Comparison of ENCODE assay signal across 1 cellular context in the genomic region with DNA sequence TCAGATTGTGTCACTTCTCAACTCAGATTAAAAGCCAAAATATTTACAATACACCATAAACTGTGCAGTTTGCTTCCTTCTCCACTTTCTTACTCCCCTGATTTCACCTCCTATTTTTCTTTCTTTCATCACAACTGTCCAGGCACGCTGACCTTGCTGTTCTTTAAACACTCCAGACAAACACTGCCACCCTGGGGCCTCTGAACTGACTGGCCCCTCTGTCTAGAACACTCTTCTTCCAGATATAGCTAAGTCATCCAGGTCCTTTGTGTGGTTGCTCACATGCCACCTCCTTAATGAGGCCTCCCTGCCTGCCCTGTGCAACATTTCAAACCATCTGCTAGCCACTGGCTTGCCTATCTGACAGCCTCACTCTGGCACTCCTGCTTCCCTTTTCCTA.
TF ChIP-seq lines count a peak whose summit lies in the region.

No MANE protein-coding gene starts in this region.

TF ChIP-seq in HepG2, 621 proteins besides CTCF, POLR2A, EP300 and RAD21 (continued from another document and continues in another):
- TF ChIP-seq, protein P1, sequence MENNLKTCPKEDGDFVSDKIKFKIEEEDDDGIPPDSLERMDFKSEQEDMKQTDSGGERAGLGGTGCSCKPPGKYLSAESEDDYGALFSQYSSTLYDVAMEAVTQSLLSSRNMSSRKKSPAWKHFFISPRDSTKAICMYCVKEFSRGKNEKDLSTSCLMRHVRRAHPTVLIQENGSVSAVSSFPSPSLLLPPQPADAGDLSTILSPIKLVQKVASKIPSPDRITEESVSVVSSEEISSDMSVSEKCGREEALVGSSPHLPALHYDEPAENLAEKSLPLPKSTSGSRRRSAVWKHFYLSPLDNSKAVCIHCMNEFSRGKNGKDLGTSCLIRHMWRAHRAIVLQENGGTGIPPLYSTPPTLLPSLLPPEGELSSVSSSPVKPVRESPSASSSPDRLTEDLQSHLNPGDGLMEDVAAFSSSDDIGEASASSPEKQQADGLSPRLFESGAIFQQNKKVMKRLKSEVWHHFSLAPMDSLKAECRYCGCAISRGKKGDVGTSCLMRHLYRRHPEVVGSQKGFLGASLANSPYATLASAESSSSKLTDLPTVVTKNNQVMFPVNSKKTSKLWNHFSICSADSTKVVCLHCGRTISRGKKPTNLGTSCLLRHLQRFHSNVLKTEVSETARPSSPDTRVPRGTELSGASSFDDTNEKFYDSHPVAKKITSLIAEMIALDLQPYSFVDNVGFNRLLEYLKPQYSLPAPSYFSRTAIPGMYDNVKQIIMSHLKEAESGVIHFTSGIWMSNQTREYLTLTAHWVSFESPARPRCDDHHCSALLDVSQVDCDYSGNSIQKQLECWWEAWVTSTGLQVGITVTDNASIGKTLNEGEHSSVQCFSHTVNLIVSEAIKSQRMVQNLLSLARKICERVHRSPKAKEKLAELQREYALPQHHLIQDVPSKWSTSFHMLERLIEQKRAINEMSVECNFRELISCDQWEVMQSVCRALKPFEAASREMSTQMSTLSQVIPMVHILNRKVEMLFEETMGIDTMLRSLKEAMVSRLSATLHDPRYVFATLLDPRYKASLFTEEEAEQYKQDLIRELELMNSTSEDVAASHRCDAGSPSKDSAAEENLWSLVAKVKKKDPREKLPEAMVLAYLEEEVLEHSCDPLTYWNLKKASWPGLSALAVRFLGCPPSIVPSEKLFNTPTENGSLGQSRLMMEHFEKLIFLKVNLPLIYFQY (CRISPR knock-in tag; IDR thresholded peaks at IDR 0.05; ENCODE audit: borderline replicate concordance): no peak
- TF ChIP-seq ZSCAN25 (CRISPR knock-in tag; IDR thresholded peaks at IDR 0.05) (no peak), SRSF1 (optimal IDR thresholded peaks at IDR 0.05; ENCODE audit: low read depth, low read length) (no peak), REPIN1 (CRISPR knock-in tag; IDR thresholded peaks at IDR 0.05; ENCODE audit: borderline replicate concordance, low read depth) (no peak), MAF1 (CRISPR knock-in tag; IDR thresholded peaks at IDR 0.05; ENCODE audit: borderline replicate concordance) (no peak), TCF12 (IDR thresholded peaks at IDR 0.05) (no peak), TCF12 (CRISPR knock-in tag; IDR thresholded peaks at IDR 0.05) (no peak), ZSCAN21 (CRISPR knock-in tag; IDR thresholded peaks at IDR 0.05; ENCODE audit: borderline replicate concordance) (no peak), TSC22D2 (CRISPR knock-in tag; IDR thresholded peaks at IDR 0.05; ENCODE audit: borderline replicate concordance) (no peak), ZNF160 (CRISPR knock-in tag; IDR thresholded peaks at IDR 0.05) (no peak), KDM5B (CRISPR knock-in tag; IDR thresholded peaks at IDR 0.05; ENCODE audit: borderline replicate concordance) (no peak), ZNF570 (CRISPR knock-in tag; IDR thresholded peaks at IDR 0.05; ENCODE audit: borderline replicate concordance) (no peak), ZFP41 (CRISPR knock-in tag; IDR thresholded peaks at IDR 0.05; ENCODE audit: borderline replicate concordance) (no peak), ATM (IDR thresholded peaks at IDR 0.05; ENCODE audit: borderline replicate concordance) (no peak), ZNF326 (CRISPR knock-in tag; IDR thresholded peaks at IDR 0.05; ENCODE audit: borderline replicate concordance) (no peak), SNAI1 (CRISPR knock-in tag; IDR thresholded peaks at IDR 0.05; ENCODE audit: borderline replicate concordance) (no peak), ESRRA (CRISPR knock-in tag; IDR thresholded peaks at IDR 0.05; ENCODE audit: low read depth) (no peak), ZNF432 (CRISPR knock-in tag; IDR thresholded peaks at IDR 0.05; ENCODE audit: borderline replicate concordance) (no peak), ZNF543 (CRISPR knock-in tag; IDR thresholded peaks at IDR 0.05) (no peak), TARDBP (CRISPR knock-in tag; IDR thresholded peaks at IDR 0.05) (peak; percentile 27; the same call in 1 of the 2 replicates), KLF16 (CRISPR knock-in tag; IDR thresholded peaks at IDR 0.05) (no peak), CENPT (CRISPR knock-in tag; IDR thresholded peaks at IDR 0.05; ENCODE audit: low read depth) (no peak), MEF2D (CRISPR knock-in tag; IDR thresholded peaks at IDR 0.05) (no peak), ZNF253 (CRISPR knock-in tag; IDR thresholded peaks at IDR 0.05; ENCODE audit: borderline replicate concordance) (no peak), BCL6 (CRISPR knock-in tag; IDR thresholded peaks at IDR 0.05) (peak; percentile 69), RFXANK (CRISPR knock-in tag; IDR thresholded peaks at IDR 0.05) (no peak), ZNF441 (CRISPR knock-in tag; IDR thresholded peaks at IDR 0.05; ENCODE audit: borderline replicate concordance) (no peak), HNRNPLL (IDR thresholded peaks at IDR 0.05; ENCODE audit: low read depth, low read length, poor library complexity, severe bottlenecking) (no peak), BRCA1 (CRISPR knock-in tag; IDR thresholded peaks at IDR 0.05) (no peak), MAZ (IDR thresholded peaks at IDR 0.05; ENCODE audit: borderline replicate concordance, low read depth, low read length) (no peak), MAZ (CRISPR knock-in tag; IDR thresholded peaks at IDR 0.05; ENCODE audit: low read depth) (no peak), GPN1 (CRISPR knock-in tag; IDR thresholded peaks at IDR 0.05; ENCODE audit: borderline replicate concordance) (no peak), YEATS2 (CRISPR knock-in tag; IDR thresholded peaks at IDR 0.05; ENCODE audit: borderline replicate concordance) (no peak), ZNF703 (CRISPR knock-in tag; IDR thresholded peaks at IDR 0.05; ENCODE audit: borderline replicate concordance) (no peak)
- TF ChIP-seq, protein P2, sequence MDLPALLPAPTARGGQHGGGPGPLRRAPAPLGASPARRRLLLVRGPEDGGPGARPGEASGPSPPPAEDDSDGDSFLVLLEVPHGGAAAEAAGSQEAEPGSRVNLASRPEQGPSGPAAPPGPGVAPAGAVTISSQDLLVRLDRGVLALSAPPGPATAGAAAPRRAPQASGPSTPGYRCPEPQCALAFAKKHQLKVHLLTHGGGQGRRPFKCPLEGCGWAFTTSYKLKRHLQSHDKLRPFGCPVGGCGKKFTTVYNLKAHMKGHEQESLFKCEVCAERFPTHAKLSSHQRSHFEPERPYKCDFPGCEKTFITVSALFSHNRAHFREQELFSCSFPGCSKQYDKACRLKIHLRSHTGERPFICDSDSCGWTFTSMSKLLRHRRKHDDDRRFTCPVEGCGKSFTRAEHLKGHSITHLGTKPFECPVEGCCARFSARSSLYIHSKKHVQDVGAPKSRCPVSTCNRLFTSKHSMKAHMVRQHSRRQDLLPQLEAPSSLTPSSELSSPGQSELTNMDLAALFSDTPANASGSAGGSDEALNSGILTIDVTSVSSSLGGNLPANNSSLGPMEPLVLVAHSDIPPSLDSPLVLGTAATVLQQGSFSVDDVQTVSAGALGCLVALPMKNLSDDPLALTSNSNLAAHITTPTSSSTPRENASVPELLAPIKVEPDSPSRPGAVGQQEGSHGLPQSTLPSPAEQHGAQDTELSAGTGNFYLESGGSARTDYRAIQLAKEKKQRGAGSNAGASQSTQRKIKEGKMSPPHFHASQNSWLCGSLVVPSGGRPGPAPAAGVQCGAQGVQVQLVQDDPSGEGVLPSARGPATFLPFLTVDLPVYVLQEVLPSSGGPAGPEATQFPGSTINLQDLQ (CRISPR knock-in tag; IDR thresholded peaks at IDR 0.05): no peak
- TF ChIP-seq, protein P3, sequence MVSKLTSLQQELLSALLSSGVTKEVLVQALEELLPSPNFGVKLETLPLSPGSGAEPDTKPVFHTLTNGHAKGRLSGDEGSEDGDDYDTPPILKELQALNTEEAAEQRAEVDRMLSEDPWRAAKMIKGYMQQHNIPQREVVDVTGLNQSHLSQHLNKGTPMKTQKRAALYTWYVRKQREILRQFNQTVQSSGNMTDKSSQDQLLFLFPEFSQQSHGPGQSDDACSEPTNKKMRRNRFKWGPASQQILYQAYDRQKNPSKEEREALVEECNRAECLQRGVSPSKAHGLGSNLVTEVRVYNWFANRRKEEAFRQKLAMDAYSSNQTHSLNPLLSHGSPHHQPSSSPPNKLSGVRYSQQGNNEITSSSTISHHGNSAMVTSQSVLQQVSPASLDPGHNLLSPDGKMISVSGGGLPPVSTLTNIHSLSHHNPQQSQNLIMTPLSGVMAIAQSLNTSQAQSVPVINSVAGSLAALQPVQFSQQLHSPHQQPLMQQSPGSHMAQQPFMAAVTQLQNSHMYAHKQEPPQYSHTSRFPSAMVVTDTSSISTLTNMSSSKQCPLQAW (CRISPR knock-in tag; IDR thresholded peaks at IDR 0.05): no peak
- TF ChIP-seq, protein P4, sequence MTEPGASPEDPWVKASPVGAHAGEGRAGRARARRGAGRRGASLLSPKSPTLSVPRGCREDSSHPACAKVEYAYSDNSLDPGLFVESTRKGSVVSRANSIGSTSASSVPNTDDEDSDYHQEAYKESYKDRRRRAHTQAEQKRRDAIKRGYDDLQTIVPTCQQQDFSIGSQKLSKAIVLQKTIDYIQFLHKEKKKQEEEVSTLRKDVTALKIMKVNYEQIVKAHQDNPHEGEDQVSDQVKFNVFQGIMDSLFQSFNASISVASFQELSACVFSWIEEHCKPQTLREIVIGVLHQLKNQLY (CRISPR knock-in tag; IDR thresholded peaks at IDR 0.05): no peak
- TF ChIP-seq, protein P5, sequence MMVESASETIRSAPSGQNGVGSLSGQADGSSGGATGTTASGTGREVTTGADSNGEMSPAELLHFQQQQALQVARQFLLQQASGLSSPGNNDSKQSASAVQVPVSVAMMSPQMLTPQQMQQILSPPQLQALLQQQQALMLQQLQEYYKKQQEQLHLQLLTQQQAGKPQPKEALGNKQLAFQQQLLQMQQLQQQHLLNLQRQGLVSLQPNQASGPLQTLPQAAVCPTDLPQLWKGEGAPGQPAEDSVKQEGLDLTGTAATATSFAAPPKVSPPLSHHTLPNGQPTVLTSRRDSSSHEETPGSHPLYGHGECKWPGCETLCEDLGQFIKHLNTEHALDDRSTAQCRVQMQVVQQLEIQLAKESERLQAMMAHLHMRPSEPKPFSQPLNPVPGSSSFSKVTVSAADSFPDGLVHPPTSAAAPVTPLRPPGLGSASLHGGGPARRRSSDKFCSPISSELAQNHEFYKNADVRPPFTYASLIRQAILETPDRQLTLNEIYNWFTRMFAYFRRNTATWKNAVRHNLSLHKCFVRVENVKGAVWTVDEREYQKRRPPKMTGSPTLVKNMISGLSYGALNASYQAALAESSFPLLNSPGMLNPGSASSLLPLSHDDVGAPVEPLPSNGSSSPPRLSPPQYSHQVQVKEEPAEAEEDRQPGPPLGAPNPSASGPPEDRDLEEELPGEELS (CRISPR knock-in tag; IDR thresholded peaks at IDR 0.05): peak; percentile 47; the same call in 1 of the 2 replicates
- TF ChIP-seq, protein P6, sequence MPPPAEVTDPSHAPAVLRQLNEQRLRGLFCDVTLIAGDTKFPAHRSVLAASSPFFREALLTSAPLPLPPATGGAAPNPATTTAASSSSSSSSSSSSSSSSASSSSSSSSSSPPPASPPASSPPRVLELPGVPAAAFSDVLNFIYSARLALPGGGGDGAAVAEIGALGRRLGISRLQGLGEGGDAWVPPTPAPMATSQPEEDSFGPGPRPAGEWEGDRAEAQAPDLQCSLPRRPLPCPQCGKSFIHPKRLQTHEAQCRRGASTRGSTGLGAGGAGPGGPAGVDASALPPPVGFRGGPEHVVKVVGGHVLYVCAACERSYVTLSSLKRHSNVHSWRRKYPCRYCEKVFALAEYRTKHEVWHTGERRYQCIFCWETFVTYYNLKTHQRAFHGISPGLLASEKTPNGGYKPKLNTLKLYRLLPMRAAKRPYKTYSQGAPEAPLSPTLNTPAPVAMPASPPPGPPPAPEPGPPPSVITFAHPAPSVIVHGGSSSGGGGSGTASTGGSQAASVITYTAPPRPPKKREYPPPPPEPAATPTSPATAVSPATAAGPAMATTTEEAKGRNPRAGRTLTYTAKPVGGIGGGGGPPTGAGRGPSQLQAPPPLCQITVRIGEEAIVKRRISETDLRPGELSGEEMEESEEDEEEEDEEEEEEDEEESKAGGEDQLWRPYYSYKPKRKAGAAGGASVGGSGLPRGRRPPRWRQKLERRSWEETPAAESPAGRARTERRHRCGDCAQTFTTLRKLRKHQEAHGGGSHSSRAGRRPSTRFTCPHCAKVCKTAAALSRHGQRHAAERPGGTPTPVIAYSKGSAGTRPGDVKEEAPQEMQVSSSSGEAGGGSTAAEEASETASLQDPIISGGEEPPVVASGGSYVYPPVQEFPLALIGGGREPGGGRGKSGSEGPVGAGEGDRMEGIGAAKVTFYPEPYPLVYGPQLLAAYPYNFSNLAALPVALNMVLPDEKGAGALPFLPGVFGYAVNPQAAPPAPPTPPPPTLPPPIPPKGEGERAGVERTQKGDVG (CRISPR knock-in tag; IDR thresholded peaks at IDR 0.05; ENCODE audit: borderline replicate concordance): no peak
- TF ChIP-seq, protein P7, sequence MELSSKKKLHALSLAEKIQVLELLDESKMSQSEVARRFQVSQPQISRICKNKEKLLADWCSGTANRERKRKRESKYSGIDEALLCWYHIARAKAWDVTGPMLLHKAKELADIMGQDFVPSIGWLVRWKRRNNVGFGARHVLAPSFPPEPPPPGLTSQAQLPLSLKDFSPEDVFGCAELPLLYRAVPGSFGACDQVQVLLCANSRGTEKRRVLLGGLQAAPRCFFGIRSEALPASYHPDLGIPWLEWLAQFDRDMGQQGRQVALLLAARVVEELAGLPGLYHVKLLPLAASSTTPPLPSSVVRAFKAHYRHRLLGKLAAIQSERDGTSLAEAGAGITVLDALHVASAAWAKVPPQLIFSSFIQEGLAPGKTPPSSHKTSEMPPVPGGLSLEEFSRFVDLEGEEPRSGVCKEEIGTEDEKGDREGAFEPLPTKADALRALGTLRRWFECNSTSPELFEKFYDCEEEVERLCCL (CRISPR knock-in tag; IDR thresholded peaks at IDR 0.05; ENCODE audit: borderline replicate concordance): no peak
- TF ChIP-seq, protein P8, sequence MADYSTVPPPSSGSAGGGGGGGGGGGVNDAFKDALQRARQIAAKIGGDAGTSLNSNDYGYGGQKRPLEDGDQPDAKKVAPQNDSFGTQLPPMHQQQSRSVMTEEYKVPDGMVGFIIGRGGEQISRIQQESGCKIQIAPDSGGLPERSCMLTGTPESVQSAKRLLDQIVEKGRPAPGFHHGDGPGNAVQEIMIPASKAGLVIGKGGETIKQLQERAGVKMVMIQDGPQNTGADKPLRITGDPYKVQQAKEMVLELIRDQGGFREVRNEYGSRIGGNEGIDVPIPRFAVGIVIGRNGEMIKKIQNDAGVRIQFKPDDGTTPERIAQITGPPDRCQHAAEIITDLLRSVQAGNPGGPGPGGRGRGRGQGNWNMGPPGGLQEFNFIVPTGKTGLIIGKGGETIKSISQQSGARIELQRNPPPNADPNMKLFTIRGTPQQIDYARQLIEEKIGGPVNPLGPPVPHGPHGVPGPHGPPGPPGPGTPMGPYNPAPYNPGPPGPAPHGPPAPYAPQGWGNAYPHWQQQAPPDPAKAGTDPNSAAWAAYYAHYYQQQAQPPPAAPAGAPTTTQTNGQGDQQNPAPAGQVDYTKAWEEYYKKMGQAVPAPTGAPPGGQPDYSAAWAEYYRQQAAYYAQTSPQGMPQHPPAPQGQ (CRISPR knock-in tag; IDR thresholded peaks at IDR 0.05; ENCODE audit: borderline replicate concordance): no peak
- TF ChIP-seq, protein P9, sequence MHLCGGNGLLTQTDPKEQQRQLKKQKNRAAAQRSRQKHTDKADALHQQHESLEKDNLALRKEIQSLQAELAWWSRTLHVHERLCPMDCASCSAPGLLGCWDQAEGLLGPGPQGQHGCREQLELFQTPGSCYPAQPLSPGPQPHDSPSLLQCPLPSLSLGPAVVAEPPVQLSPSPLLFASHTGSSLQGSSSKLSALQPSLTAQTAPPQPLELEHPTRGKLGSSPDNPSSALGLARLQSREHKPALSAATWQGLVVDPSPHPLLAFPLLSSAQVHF (CRISPR knock-in tag; IDR thresholded peaks at IDR 0.05): no peak
